Comparison of ENCODE assay signal across 7 cellular contexts in the genomic region with DNA sequence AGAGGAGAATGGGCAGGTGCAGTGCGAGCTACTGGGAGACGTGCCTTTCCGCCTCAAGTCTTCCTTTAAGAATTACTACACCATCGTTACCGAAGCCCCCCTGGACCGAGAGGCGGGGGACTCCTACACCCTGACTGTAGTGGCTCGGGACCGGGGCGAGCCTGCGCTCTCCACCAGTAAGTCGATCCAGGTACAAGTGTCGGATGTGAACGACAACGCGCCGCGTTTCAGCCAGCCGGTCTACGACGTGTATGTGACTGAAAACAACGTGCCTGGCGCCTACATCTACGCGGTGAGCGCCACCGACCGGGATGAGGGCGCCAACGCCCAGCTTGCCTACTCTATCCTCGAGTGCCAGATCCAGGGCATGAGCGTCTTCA. TPM values are rescaled to one million over a fixed set of nuclear protein-coding genes. Genes with fewer than 3 reads are reported as not detected.
DNase-seq lines count a peak whose midpoint lies in the region; ATAC-seq and TF ChIP-seq lines count a peak whose summit lies in the region.

No MANE protein-coding gene starts in this region.

- no peak for TF ChIP-seq CTCF in GM10266 (IDR thresholded peaks at IDR 0.05; ENCODE audit: control insufficient read depth, insufficient read depth, low read depth, missing control alignments)
- TF ChIP-seq CTCF in glutamatergic neuron (IDR thresholded peaks at IDR 0.05; ENCODE audit: partially characterized antibody, unreplicated experiment): no peak
- TF ChIP-seq CTCF in gastrocnemius medialis (IDR thresholded peaks at IDR 0.05 in 4 of 5, conservative IDR thresholded peaks at IDR 0.05 in 1 of 5): no peak

- H3K9me3 ChIP-seq in gastrocnemius medialis: no peaks in the 10 kb centered on the region
- H3K9me3 ChIP-seq in SJCRH30 (replicated peaks): no peaks in the 10 kb centered on the region

- H3K4me1 ChIP-seq in gastrocnemius medialis (peaks cover 26 to 55% of the 10 kb centered on the region in 2 donors), SJCRH30 (no peaks in the 10 kb centered on the region)

- no peak for ATAC-seq in gastrocnemius medialis

- H3K4me3 ChIP-seq in gastrocnemius medialis (peak overlapping the region; percentile 16 to 48 (median 36)), SJCRH30 (no peak overlapping the region)

- DNase-seq in GM10266 (ENCODE audit: extremely low spot score): peak; percentile 10
- peak; percentile 21 for DNase-seq in OCI-M2 (lab: John Stamatoyannopoulos, UW; ENCODE audit: unreplicated experiment)
- peak; percentile 45 for DNase-seq in glutamatergic neuron
- DNase-seq in gastrocnemius medialis: no peak
- DNase-seq in SJCRH30: no peak
- DNase-seq in HuH-7.5 (ENCODE audit: low spot score): no peak
- DNase-seq in NCI-H1105 treated with DMSO at 0.1 percent for 48 hours (lab: John Stamatoyannopoulos, UW): no peak

- in situ Hi-C loops in gastrocnemius medialis (cut with MboI; ENCODE audit: low sequenced_read_pairs in 4 of 4): no loop called here

- peaks cover 10% of the 10 kb centered on the region for H3K9me3 Mint-ChIP-seq in glutamatergic neuron (ENCODE audit: unreplicated experiment)

- no peak overlapping the region for H3K27ac Mint-ChIP-seq in glutamatergic neuron (ENCODE audit: unreplicated experiment)

- TF ChIP-seq POLR2A in gastrocnemius medialis (IDR thresholded peaks at IDR 0.05): no peak

- peaks cover 26% of the 10 kb centered on the region for H3K4me1 Mint-ChIP-seq in glutamatergic neuron (ENCODE audit: low read depth, unreplicated experiment)

- H3K27ac ChIP-seq in gastrocnemius medialis: no peak overlapping the region
- no peak overlapping the region for H3K27ac ChIP-seq in SJCRH30

- H3K27me3 Mint-ChIP-seq in glutamatergic neuron (ENCODE audit: unreplicated experiment): peaks cover 31% of the 10 kb centered on the region

- H3K27me3 ChIP-seq in gastrocnemius medialis (peaks cover 66 to 91% (median 89%) of the 10 kb centered on the region in 3 donors), SJCRH30 (no peaks in the 10 kb centered on the region)

- H3K36me3 ChIP-seq in gastrocnemius medialis: no peaks in the 10 kb centered on the region
- no peaks in the 10 kb centered on the region for H3K36me3 ChIP-seq in SJCRH30

- H3K4me3 Mint-ChIP-seq in glutamatergic neuron (ENCODE audit: unreplicated experiment): peak overlapping the region; percentile 96

- intact Hi-C loops in gastrocnemius medialis (cut with DNase I; ENCODE audit: low total_unique reads): no loop called here

- no peaks in the 10 kb centered on the region for H3K36me3 Mint-ChIP-seq in glutamatergic neuron (ENCODE audit: unreplicated experiment)

RNA-seq across cellular contexts. Expression of gene PCDH10, which starts 2.2 kb away (rescaled TPM):
- total RNA-seq in glutamatergic neuron (ENCODE audit: unreplicated experiment) (1.7 TPM), gastrocnemius medialis (under 1 TPM in 1 of 4 donors, not detected in 3; 0.04 TPM)
- total RNA-seq in SJCRH30 (2014; rRNA removed; shearing (Covaris generic)): 0.51 and 0.63 TPM in 2 replicates

Comparison
In these comparisons a context has a peak if more than half of its experiments do, and no peak if none do; other contexts are left out.
1. DNase-seq: peak in GM10266 (single experiment), OCI-M2 (single experiment) and glutamatergic neuron (single experiment); none in gastrocnemius medialis (0 of 2), SJCRH30 (0 of 2), HuH-7.5 (single experiment) and NCI-H1105 treated with DMSO at 0.1 percent for 48 hours (single experiment).